Comparison of ENCODE assay signal across 9 cellular contexts in genomic region chr12:124869011-124869665, GRCh38. TPM values are rescaled to one million over a fixed set of nuclear protein-coding genes. Genes with fewer than 3 reads are reported as not detected.
DNase-seq lines count a peak whose midpoint lies in the region; ATAC-seq and TF ChIP-seq lines count a peak whose summit lies in the region.
"Had no signal": no experiment of that assay in that cellular context is flagged by ENCODE, and none has a peak within 500 bp of the region (broad histone marks: within the 10 kb centered on the region; RNA-seq: fewer than 3 reads in every experiment).

No MANE protein-coding gene starts in this region.

- CTCF ChIA-PET in GM10248 (lab: Yijun Ruan, JAX) = interaction anchor here (0.8 to 3.1 kb wide), 3 partner anchors 24 to 37 kb away, joined by 3 to 7 read pairs (median 3); no protein-coding TSS in a partner anchor

- POLR2A ChIA-PET in GM10248 (lab: Yijun Ruan, JAX) = no interaction called here

- no peaks in the 10 kb centered on the region for H3K9me3 Mint-ChIP-seq in dendritic cell treated with granulocyte-macrophage colony-stimulating factor and Interleukin-4, amounts not matched to agents 40 ng/mL and 50 ng/mL, for 4 days
- H3K9me3 Mint-ChIP-seq in progenitor cell of endocrine pancreas (ENCODE audit: low read depth) = no peaks in the 10 kb centered on the region

- intact Hi-C loops in dendritic cell treated with granulocyte-macrophage colony-stimulating factor and Interleukin-4, amounts not matched to agents 40 ng/mL and 50 ng/mL, for 4 days (cut with micrococcal nuclease) = no loop called here

- H3K27ac Mint-ChIP-seq in dendritic cell treated with granulocyte-macrophage colony-stimulating factor and Interleukin-4, amounts not matched to agents 40 ng/mL and 50 ng/mL, for 4 days = peak overlapping the region; percentile 97
- H3K27ac Mint-ChIP-seq in progenitor cell of endocrine pancreas = no peak overlapping the region

- no peaks in the 10 kb centered on the region for H3K27me3 Mint-ChIP-seq in dendritic cell treated with granulocyte-macrophage colony-stimulating factor and Interleukin-4, amounts not matched to agents 40 ng/mL and 50 ng/mL, for 4 days
- peaks cover 20% of the 10 kb centered on the region for H3K27me3 Mint-ChIP-seq in progenitor cell of endocrine pancreas

- peak overlapping the region; percentile 82 for H3K4me3 Mint-ChIP-seq in dendritic cell treated with granulocyte-macrophage colony-stimulating factor and Interleukin-4, amounts not matched to agents 40 ng/mL and 50 ng/mL, for 4 days
- no peak overlapping the region for H3K4me3 Mint-ChIP-seq in progenitor cell of endocrine pancreas (ENCODE audit: low read depth)

- no peak for TF ChIP-seq POLR2A in GM18505 (IDR thresholded peaks at IDR 0.05; ENCODE audit: borderline replicate concordance, extremely low read depth, insufficient read depth, insufficient read length)

- DNase-seq in MV-4-11 (lab: John Stamatoyannopoulos, UW) (peak; percentile 95), pons (ENCODE audit: low spot score) (peak; percentile 78), DMS53 treated with DMSO at 0.1 percent for 48 hours (lab: John Stamatoyannopoulos, UW; ENCODE audit: unreplicated experiment) (no peak), NCI-H446 treated with DMSO at 0.1 percent for 48 hours (lab: John Stamatoyannopoulos, UW) (no peak), progenitor cell of endocrine pancreas (ENCODE audit: low spot score, unreplicated experiment) (no peak), GM10248 (ENCODE audit: extremely low spot score) (no peak)
- DNase-seq: NCI-H2107 had no signal

- peaks cover 64% of the 10 kb centered on the region for H3K4me1 Mint-ChIP-seq in dendritic cell treated with granulocyte-macrophage colony-stimulating factor and Interleukin-4, amounts not matched to agents 40 ng/mL and 50 ng/mL, for 4 days (ENCODE audit: low read depth)
- H3K4me1 Mint-ChIP-seq in progenitor cell of endocrine pancreas (ENCODE audit: low read depth) = peaks cover 3% of the 10 kb centered on the region

- peak; percentile 44 for ATAC-seq in GM18505 (IDR thresholded peaks at IDR 0.05; ENCODE audit: unreplicated experiment)

- TF ChIP-seq CTCF in progenitor cell of endocrine pancreas (IDR thresholded peaks at IDR 0.05; ENCODE audit: unreplicated experiment) (no peak), GM10248 (IDR thresholded peaks at IDR 0.05; ENCODE audit: control extremely low read depth, extremely low read depth, low read depth, missing control alignments) (no peak)

- H3K36me3 Mint-ChIP-seq in dendritic cell treated with granulocyte-macrophage colony-stimulating factor and Interleukin-4, amounts not matched to agents 40 ng/mL and 50 ng/mL, for 4 days (ENCODE audit: low read depth) = peaks cover 4% of the 10 kb centered on the region
- H3K36me3 Mint-ChIP-seq in progenitor cell of endocrine pancreas (ENCODE audit: insufficient read depth) = no peaks in the 10 kb centered on the region

RNA-seq across cellular contexts. Expression of gene SCARB1, which starts 5.5 kb away (rescaled TPM):
- total RNA-seq in progenitor cell of endocrine pancreas = 20.6 and 21.5 TPM in 2 replicates

RNA-seq across cellular contexts. Expression of gene UBC, which starts 45.3 kb away (rescaled TPM):
- 630 and 645 TPM in 2 replicates for total RNA-seq in progenitor cell of endocrine pancreas

Comparison
In these comparisons a context has a peak if more than half of its experiments do, and no peak if none do; other contexts are left out.
1. DNase-seq: peak in MV-4-11 (single experiment) and pons (single experiment); none in DMS53 treated with DMSO at 0.1 percent for 48 hours (single experiment), NCI-H446 treated with DMSO at 0.1 percent for 48 hours (single experiment), progenitor cell of endocrine pancreas (single experiment) and GM10248 (single experiment).